ENCODE assay signal across 8 cellular contexts in genomic region chr9:74496819-74497749, GRCh38. TPM values are rescaled to one million over a fixed set of nuclear protein-coding genes. Genes with fewer than 3 reads are reported as not detected.
A peak's percentile ranks its signal among the peaks of the same experiment; 100 is the strongest.
DNase-seq lines count a peak whose midpoint lies in the region; ATAC-seq lines count a peak whose summit lies in the region.

Gene RORB (plus strand): TSS chr9:74497335. CDS start chr9:74497977, 642 bp downstream.

- no peaks in the 10 kb centered on the region for H3K36me3 ChIP-seq in SJSA1

- ATAC-seq in GM21381 (IDR thresholded peaks at IDR 0.05; ENCODE audit: unreplicated experiment), result peak; percentile 88

- DNase-seq in ELF-1 (ENCODE audit: low read depth, low spot score) (peak; percentile 81), HK-2 (ENCODE audit: unreplicated experiment) (peak; percentile 4), SJSA1 (ENCODE audit: low read depth in 1 of 2, low spot score in 2 of 2) (peak; percentile 19 to 35), dedifferentiated amniotic fluid mesenchymal stem cell (ENCODE audit: extremely low spot score) (peak; percentile 34), kidney tubule cell (ENCODE audit: low spot score) (peak; percentile 29), OCI-M2 (lab: John Stamatoyannopoulos, UW; ENCODE audit: unreplicated experiment) (no peak)
- DNase-seq in stimulated activated CD4-positive, alpha-beta T cell treated with anti-CD3 and anti-CD28 coated beads, Interleukin-15, amount 100 ng/mL, for 24 hours, result peak; percentile 51

- peaks cover 51% of the 10 kb centered on the region for H3K27me3 ChIP-seq in SJSA1 (replicated peaks)

- peak within 1 kb of the TSS; percentile 32 for H3K4me3 ChIP-seq in SJSA1

- H3K4me1 ChIP-seq in SJSA1 (replicated peaks), result peaks cover 10% of the 10 kb centered on the region

- H3K27ac ChIP-seq in SJSA1, result no peak within 1 kb of the TSS

- no peaks in the 10 kb centered on the region for H3K9me3 ChIP-seq in SJSA1 (replicated peaks)

RNA-seq across cellular contexts. Expression of gene RORB, which starts in this region (rescaled TPM):
- total RNA-seq in SJSA1 (2014; rRNA removed; shearing (Covaris generic)), result not detected in 2 replicates

Comparison
In these comparisons a context has a peak if more than half of its experiments do, and no peak if none do; other contexts are left out.
1. Peak in DNase-seq and H3K4me3 ChIP-seq in SJSA1; RNA of the gene not detected or under 1 TPM.